ENCODE assay signal across 1 cellular context in genomic region chr17:34171245-34171818, GRCh38.
TF ChIP-seq lines count a peak whose summit lies in the region.

No MANE protein-coding gene starts in this region.

TF ChIP-seq in K562, 482 proteins besides CTCF, POLR2A, EP300 and RAD21 (continued from another document):
- TF ChIP-seq MAFF (IDR thresholded peaks at IDR 0.05; ENCODE audit: low read length) (peak; percentile 5; the same call in 1 of the 2 replicates), FIP1L1 (IDR thresholded peaks at IDR 0.05; ENCODE audit: low read depth, low read length, poor library complexity, severe bottlenecking) (no peak), NKRF (IDR thresholded peaks at IDR 0.05; ENCODE audit: borderline replicate concordance) (no peak), ZNF444 (CRISPR knock-in tag; IDR thresholded peaks at IDR 0.05) (no peak), CBFA2T3 (IDR thresholded peaks at IDR 0.05) (peak; percentile 15; the same call in 1 of the 2 replicates), SPI1 (IDR thresholded peaks at IDR 0.05; ENCODE audit: borderline replicate concordance, low read depth, low read length) (peak; percentile 40; the same call in 1 of the 2 replicates), ZKSCAN1 (IDR thresholded peaks at IDR 0.05; ENCODE audit: low read depth, low read length) (peak; percentile 39; the same call in 1 of the 2 replicates), NR1H2 (CRISPR knock-in tag; IDR thresholded peaks at IDR 0.05) (no peak), SMC3 (conservative IDR thresholded peaks at IDR 0.05; ENCODE audit: insufficient read depth, low read depth, low read length) (peak; percentile 63; the same call in 1 of the 2 replicates), ARID3B (CRISPR knock-in tag; IDR thresholded peaks at IDR 0.05; ENCODE audit: borderline replicate concordance) (no peak), JUN (IDR thresholded peaks at IDR 0.05; ENCODE audit: borderline replicate concordance, low read depth, low read length) (peak; percentile 86), JUN (CRISPR knock-in tag; IDR thresholded peaks at IDR 0.05; ENCODE audit: borderline replicate concordance) (no peak), ZNF764 (CRISPR knock-in tag; IDR thresholded peaks at IDR 0.05; ENCODE audit: low read depth) (no peak), SRSF9 (IDR thresholded peaks at IDR 0.05; ENCODE audit: borderline replicate concordance, low read depth, low read length) (no peak), ZFP30 (CRISPR knock-in tag; IDR thresholded peaks at IDR 0.05; ENCODE audit: borderline replicate concordance) (no peak), HMBOX1 (IDR thresholded peaks at IDR 0.05) (peak; percentile 19; the same call in 1 of the 2 replicates)
